ENCODE assay signal across 9 cellular contexts in the genomic region with DNA sequence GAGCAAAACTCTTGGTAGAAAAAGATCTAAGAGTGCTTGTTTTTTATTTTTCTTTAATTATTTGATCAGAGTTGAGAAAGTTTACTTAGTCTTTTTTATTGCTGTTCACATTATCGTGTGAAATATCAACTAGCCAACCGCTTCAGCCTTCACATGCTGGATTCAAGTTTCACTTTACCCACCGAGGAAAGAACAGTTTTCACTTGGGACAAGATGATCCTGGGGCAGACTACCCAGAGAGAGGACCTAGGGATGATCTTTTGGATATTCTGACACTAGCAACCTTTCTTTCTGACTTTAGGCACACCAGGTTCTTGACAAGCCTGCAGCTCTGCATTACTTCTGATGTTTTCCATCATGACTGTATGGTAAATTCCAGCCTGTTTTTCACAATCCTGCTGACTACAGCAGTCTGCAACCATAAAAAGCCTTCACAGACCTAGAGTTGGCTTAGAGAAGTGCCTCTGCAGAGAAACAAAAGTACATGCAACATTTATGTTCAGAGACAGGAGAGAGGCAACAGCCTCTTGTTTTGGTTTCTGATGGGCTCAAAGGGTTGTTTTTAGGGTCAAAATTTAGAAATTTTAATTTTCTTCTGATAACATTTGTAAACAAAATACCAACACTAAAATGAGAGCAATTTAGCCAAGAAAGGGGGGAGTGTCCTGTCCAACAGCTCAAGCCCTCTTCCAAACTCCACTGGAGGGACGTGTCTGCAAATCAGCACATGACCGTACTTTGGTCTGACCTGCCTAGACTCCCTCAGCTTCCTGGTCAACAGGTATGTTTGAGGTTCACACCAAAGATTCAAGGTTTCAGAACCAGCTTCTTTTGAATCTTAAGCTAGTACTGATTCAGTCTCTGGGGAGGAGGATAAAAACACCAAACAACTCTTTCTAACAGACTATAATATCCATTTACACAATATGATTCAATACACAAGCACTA. TPM values are rescaled to one million over a fixed set of nuclear protein-coding genes. Genes with fewer than 3 reads are reported as not detected.
DNase-seq lines count a peak whose midpoint lies in the region; ATAC-seq, FAIRE-seq and TF ChIP-seq lines count a peak whose summit lies in the region.
"Had no signal": no experiment of that assay in that cellular context is flagged by ENCODE, and none has a peak within 500 bp of the region (broad histone marks: within the 10 kb centered on the region; RNA-seq: fewer than 3 reads in every experiment).

No MANE protein-coding gene starts in this region.

- CTCF ChIA-PET in mammary epithelial cell (lab: Charles Lee; ENCODE audit: low non-redundant PET), result interaction anchor here (1.2 kb wide), 1 partner anchor 203 kb away, joined by 5 read pairs; no protein-coding TSS in a partner anchor

- H3K27ac Mint-ChIP-seq in activated T-cell treated with anti-CD3 and anti-CD28 coated beads, Interleukin-2, amount 50 U/mL, for 72 hours, result no peak overlapping the region

- no peaks in the 10 kb centered on the region for H3K36me3 Mint-ChIP-seq in activated T-cell treated with anti-CD3 and anti-CD28 coated beads, Interleukin-2, amount 50 U/mL, for 72 hours (ENCODE audit: insufficient read depth in 2 of 2)

- H3K4me1 ChIP-seq in mammary epithelial cell (ENCODE audit: insufficient read depth, low read length) (peaks cover 5% of the 10 kb centered on the region), skeletal muscle tissue (ENCODE audit: control insufficient read depth in 3 of 3, insufficient read depth in 3 of 3, low read length in 3 of 3) (peaks cover 0 to 4% (median 0%) of the 10 kb centered on the region in 3 donors)

- peak; percentile 89 for FAIRE-seq in H54 (lab: Jason Lieb, UNC)
- FAIRE-seq: islet of Langerhans had no signal

- no peak for TF ChIP-seq POLR2A in H54 (IDR thresholded peaks at IDR 0.05; ENCODE audit: low read depth, low read length)

- H3K27me3 Mint-ChIP-seq in activated T-cell treated with anti-CD3 and anti-CD28 coated beads, Interleukin-2, amount 50 U/mL, for 72 hours (ENCODE audit: low read depth), result peaks cover 10% of the 10 kb centered on the region

- H3K4me2 ChIP-seq in mammary epithelial cell (ENCODE audit: insufficient read depth, low read depth, low read length), result peak overlapping the region; percentile 8

- H3K4me1 Mint-ChIP-seq in activated T-cell treated with anti-CD3 and anti-CD28 coated beads, Interleukin-2, amount 50 U/mL, for 72 hours (ENCODE audit: low read depth), result no peaks in the 10 kb centered on the region

- H3K9me3 ChIP-seq in mammary epithelial cell (replicated peaks; ENCODE audit: insufficient read depth, low read length) (no peaks in the 10 kb centered on the region), skeletal muscle tissue (ENCODE audit: control insufficient read depth in 3 of 3, low read length in 3 of 3) (no peaks in the 10 kb centered on the region)

- H3K9ac ChIP-seq in mammary epithelial cell (ENCODE audit: insufficient read depth, low read length) (no peak overlapping the region), skeletal muscle tissue (ENCODE audit: low read depth in 1 of 3, low read length in 3 of 3) (peak overlapping the region; percentile 33 to 54 (median 52))

- no peak overlapping the region for H3K4me3 ChIP-seq in mammary epithelial cell (replicated peaks in 1 of 3; ENCODE audit: insufficient read depth in 1 of 3, low read depth in 2 of 3, low read length in 3 of 3)
- peak overlapping the region; percentile 33 to 61 (median 41) for H3K4me3 ChIP-seq in skeletal muscle tissue (ENCODE audit: low read length in 3 of 3)

- no peak for TF ChIP-seq CTCF in mammary epithelial cell (conservative IDR thresholded peaks at IDR 0.05 in 1 of 2, IDR thresholded peaks at IDR 0.05 in 1 of 2; ENCODE audit: extremely low read depth in 1 of 2, insufficient read depth in 1 of 2, low read depth in 1 of 2, low read length in 2 of 2)

- H2AFZ ChIP-seq in mammary epithelial cell (ENCODE audit: low read depth, low read length), result peak overlapping the region; percentile 41

- 88% methylated on average over 5 of the region's 5 CpGs for WGBS in mammary epithelial cell (ENCODE audit: low coverage, missing lambda C conversion rate)

- H3K36me3 ChIP-seq in mammary epithelial cell (ENCODE audit: insufficient read depth, low read length) (no peaks in the 10 kb centered on the region), skeletal muscle tissue (ENCODE audit: control insufficient read depth in 3 of 3, insufficient read depth in 3 of 3, low read length in 3 of 3) (no peaks in the 10 kb centered on the region)

- no peak for ATAC-seq in activated T-cell treated with anti-CD3 and anti-CD28 coated beads, Interleukin-2, amount 50 U/mL, for 72 hours (replicated peaks in 1 of 2)
- no peak for ATAC-seq in GM18517 (IDR thresholded peaks at IDR 0.05; ENCODE audit: unreplicated experiment)

- no peaks in the 10 kb centered on the region for H3K27me3 ChIP-seq in mammary epithelial cell (ENCODE audit: insufficient read depth, low read length)
- H3K27me3 ChIP-seq in skeletal muscle tissue (ENCODE audit: control insufficient read depth in 3 of 3, insufficient read depth in 3 of 3, low read length in 3 of 3), result peaks cover 0 to 2% (median 0%) of the 10 kb centered on the region in 3 donors

- in situ Hi-C loops in mammary epithelial cell (cut with MboI; ENCODE audit: low sequenced_read_pairs in 2 of 2), result no loop called here

- DNase-seq in H54 (ENCODE audit: insufficient read length, low spot score) (no peak), mammary epithelial cell (peak; percentile 30), kidney glomerular epithelial cell (lab: John Stamatoyannopoulos, UW) (peak; percentile 11), NCI-H187 treated with DMSO at 0.1 percent for 48 hours (lab: John Stamatoyannopoulos, UW) (no peak), putamen (ENCODE audit: low spot score) (no peak)
- DNase-seq in activated T-cell treated with anti-CD3 and anti-CD28 coated beads, Interleukin-2, amount 50 U/mL, for 72 hours, result no peak

- H3K27ac ChIP-seq in mammary epithelial cell (ENCODE audit: insufficient read depth, low read depth, low read length) (no peak overlapping the region), skeletal muscle tissue (ENCODE audit: low read depth, low read length) (peak overlapping the region; percentile 5)

- intact Hi-C loops in mammary epithelial cell (cut with micrococcal nuclease), result no loop called here

- no peaks in the 10 kb centered on the region for H3K9me3 Mint-ChIP-seq in activated T-cell treated with anti-CD3 and anti-CD28 coated beads, Interleukin-2, amount 50 U/mL, for 72 hours

- no peaks in the 10 kb centered on the region for H4K20me1 ChIP-seq in mammary epithelial cell (ENCODE audit: insufficient read depth, low read length)

- H3K4me3 Mint-ChIP-seq in activated T-cell treated with anti-CD3 and anti-CD28 coated beads, Interleukin-2, amount 50 U/mL, for 72 hours, result no peak overlapping the region

- dilution Hi-C loops in mammary epithelial cell (cut with HindIII; ENCODE audit: low sequenced_read_pairs), result no loop called here

- BruUV-seq in mammary epithelial cell (replicated peaks; lab: Mats Ljungman, UMichigan), result TSS peak; percentile 52

- no peaks in the 10 kb centered on the region for H3K79me2 ChIP-seq in mammary epithelial cell (ENCODE audit: insufficient read depth, low read length)

RNA-seq across cellular contexts. Expression of gene ABI3BP, which starts 0.9 kb away (rescaled TPM):
- total RNA-seq in mammary epithelial cell, result 1 to 10 TPM in 1 of 2 donors, under 1 TPM in 1; 0.67 to 2.0 TPM
- polyA plus RNA-seq in mammary epithelial cell, result 0.24 TPM
- polyA minus RNA-seq in mammary epithelial cell, result not detected
- total RNA-seq in skeletal muscle tissue, result 63.2 TPM
- not detected for total RNA-seq in activated T-cell treated with anti-CD3 and anti-CD28 coated beads, Interleukin-2, amount 50 U/mL, for 72 hours

Comparison
In these comparisons a context has a peak if more than half of its experiments do, and no peak if none do; other contexts are left out.
1. DNase-seq: peak in mammary epithelial cell (single experiment) and kidney glomerular epithelial cell (single experiment); none in H54 (single experiment), NCI-H187 treated with DMSO at 0.1 percent for 48 hours (single experiment), activated T-cell treated with anti-CD3 and anti-CD28 coated beads, Interleukin-2, amount 50 U/mL, for 72 hours (0 of 2) and putamen (single experiment).
2. H3K4me3 ChIP-seq: peak in skeletal muscle tissue (3 of 3); none in mammary epithelial cell (0 of 3).
3. RNA of gene ABI3BP, which starts 0.9 kb away (total RNA-seq): 63.2 TPM in skeletal muscle tissue (single experiment); 0.67 to 2.0 TPM in mammary epithelial cell and not detected in activated T-cell treated with anti-CD3 and anti-CD28 coated beads, Interleukin-2, amount 50 U/mL, for 72 hours; every median in the first group is over 10 times any median in the second.